8 cellular contexts compared by ENCODE assay signal in the genomic region with DNA sequence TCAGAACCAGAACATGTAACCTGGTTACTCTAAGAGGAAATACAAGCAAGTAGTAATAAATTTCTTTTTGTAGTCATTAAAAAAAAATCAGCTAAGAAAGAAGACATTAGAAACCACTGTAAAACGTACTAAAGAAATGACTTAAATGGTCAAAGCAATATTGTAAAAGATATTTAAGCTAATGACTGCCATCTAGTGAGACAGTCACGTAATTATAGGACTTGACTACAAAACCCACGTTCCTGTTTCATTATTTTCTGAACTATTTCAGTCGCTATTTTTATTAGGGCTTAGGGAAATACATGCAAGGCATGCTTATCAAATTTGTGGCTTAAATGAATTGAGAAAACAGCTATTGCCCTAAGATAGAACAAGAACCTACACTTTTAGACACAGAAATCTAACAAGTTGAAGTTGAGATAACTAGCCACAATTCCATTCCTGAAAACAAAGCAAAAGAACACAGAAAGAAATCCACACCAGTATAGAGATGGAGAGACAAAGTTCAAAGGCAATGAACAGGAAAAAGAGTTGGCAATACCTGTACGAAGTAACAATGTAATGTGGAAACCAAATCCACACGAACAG. TPM values are rescaled to one million over a fixed set of nuclear protein-coding genes. Genes with fewer than 3 reads are reported as not detected.
DNase-seq lines count a peak whose midpoint lies in the region; ATAC-seq, FAIRE-seq and TF ChIP-seq lines count a peak whose summit lies in the region.

No MANE protein-coding gene starts in this region.

- H3K9me3 Mint-ChIP-seq in MCF 10A (ENCODE audit: unreplicated experiment) = no peaks in the 10 kb centered on the region

- H3K27ac ChIP-seq in breast epithelium = no peak overlapping the region
- no peak overlapping the region for H3K27ac ChIP-seq in HL-60 (replicated peaks)
- H3K27ac ChIP-seq in RWPE2 (ENCODE audit: poor library complexity, severe bottlenecking) = no peak overlapping the region
- no peak overlapping the region for H3K27ac ChIP-seq in small intestine (ENCODE audit: low read depth in 1 of 2, low read length in 1 of 2)
- H3K27ac ChIP-seq in effector memory CD4-positive, alpha-beta T cell (ENCODE audit: insufficient read depth, low read length, poor library complexity, severe bottlenecking) = no peak overlapping the region

- H3K27me3 ChIP-seq in breast epithelium = no peaks in the 10 kb centered on the region
- no peaks in the 10 kb centered on the region for H3K27me3 ChIP-seq in HL-60 (ENCODE audit: insufficient read depth, poor library complexity, severe bottlenecking)
- no peaks in the 10 kb centered on the region for H3K27me3 ChIP-seq in RWPE2 (ENCODE audit: insufficient read depth, poor library complexity, severe bottlenecking)
- H3K27me3 ChIP-seq in small intestine (ENCODE audit: control insufficient read depth in 2 of 2, insufficient read depth in 2 of 2, low read length in 2 of 2) = no peaks in the 10 kb centered on the region
- no peaks in the 10 kb centered on the region for H3K27me3 ChIP-seq in effector memory CD4-positive, alpha-beta T cell (replicated peaks; ENCODE audit: control insufficient read depth, insufficient read depth, low read length, poor library complexity, severe bottlenecking)

- intact Hi-C loops in MCF 10A (cut with micrococcal nuclease) = loop anchor here (1.0 to 10.0 kb wide), 3 partner anchors 123 to 1002 kb away; no protein-coding TSS in a partner anchor
- intact Hi-C loops in breast epithelium (cut with DNase I; ENCODE audit: low total_unique reads) = no loop called here

- no peak for FAIRE-seq in small intestine (lab: Jason Lieb, UNC)

- H3K27ac Mint-ChIP-seq in MCF 10A (ENCODE audit: low read depth, unreplicated experiment) = no peak overlapping the region

- H3K27me3 Mint-ChIP-seq in MCF 10A (ENCODE audit: insufficient read depth, unreplicated experiment) = no peaks in the 10 kb centered on the region

- H3K4me1 ChIP-seq in breast epithelium (no peaks in the 10 kb centered on the region), RWPE2 (ENCODE audit: insufficient read depth, poor library complexity, severe bottlenecking) (peaks cover 2% of the 10 kb centered on the region), small intestine (ENCODE audit: control insufficient read depth in 2 of 2, insufficient read depth in 1 of 2, low read depth in 1 of 2, low read length in 1 of 2) (no peaks in the 10 kb centered on the region)
- no peaks in the 10 kb centered on the region for H3K4me1 ChIP-seq in effector memory CD4-positive, alpha-beta T cell (ENCODE audit: control insufficient read depth, insufficient read depth, low read length, poor library complexity, severe bottlenecking)

- BruUV-seq in MCF 10A (replicated peaks; lab: Mats Ljungman, UMichigan) = no TSS peak

- H3K9me3 ChIP-seq in breast epithelium (no peaks in the 10 kb centered on the region), RWPE2 (ENCODE audit: severe bottlenecking) (no peaks in the 10 kb centered on the region), small intestine (ENCODE audit: control insufficient read depth, low read depth) (no peaks in the 10 kb centered on the region)
- no peaks in the 10 kb centered on the region for H3K9me3 ChIP-seq in effector memory CD4-positive, alpha-beta T cell (ENCODE audit: control insufficient read depth, low read length)

- no peaks in the 10 kb centered on the region for H3K36me3 ChIP-seq in breast epithelium
- peaks cover 88% of the 10 kb centered on the region for H3K36me3 ChIP-seq in RWPE2 (ENCODE audit: low read depth)
- H3K36me3 ChIP-seq in small intestine (ENCODE audit: control insufficient read depth in 2 of 2, insufficient read depth in 2 of 2, low read length in 2 of 2) = peaks cover 7 to 10% of the 10 kb centered on the region in 2 donors
- peaks cover 35% of the 10 kb centered on the region for H3K36me3 ChIP-seq in effector memory CD4-positive, alpha-beta T cell (ENCODE audit: control insufficient read depth, insufficient read depth, low read length)

- POLR2A ChIA-PET in MCF 10A (lab: Yijun Ruan, JAX) = interaction anchor here (0.7 to 1.7 kb wide), 4 partner anchors 19 to 123 kb away, joined by 3 to 10 read pairs (median 4); no protein-coding TSS in a partner anchor

- CTCF ChIA-PET in MCF 10A (lab: Yijun Ruan, JAX) = interaction anchor here (0.6 to 10.2 kb wide), 30 partner anchors 9 to 1002 kb away, joined by 3 to 141 read pairs (median 4); partner anchors contain the start of gene ALG5

- DNase-seq in MCF 10A (ENCODE audit: unreplicated experiment) (peak; percentile 48), breast epithelium (ENCODE audit: low spot score in 2 of 2) (no peak), HL-60 (ENCODE audit: low read depth in 1 of 2, low spot score in 1 of 2) (no peak), RWPE2 (ENCODE audit: low spot score) (no peak), fibroblast of peridontal ligament (ENCODE audit: extremely low read depth) (peak; percentile 83), small intestine (peak; percentile 10)
- no peak for DNase-seq in effector memory CD4-positive, alpha-beta T cell

- WGBS in small intestine, 3 donors = 29 to 33% (median 31%) methylated on average over 6 of the region's 6 CpGs

- H3K36me3 Mint-ChIP-seq in MCF 10A (ENCODE audit: insufficient read depth, unreplicated experiment) = peaks cover 74% of the 10 kb centered on the region

- no peak overlapping the region for H3K4me3 Mint-ChIP-seq in MCF 10A (ENCODE audit: unreplicated experiment)

- ATAC-seq in RWPE2 (ENCODE audit: low read depth) (no peak), GM21528 (IDR thresholded peaks at IDR 0.05; ENCODE audit: low FRiP score, unreplicated experiment) (no peak)

- TF ChIP-seq CTCF in MCF 10A (IDR thresholded peaks at IDR 0.05; ENCODE audit: unreplicated experiment) (peak; percentile 52), breast epithelium (IDR thresholded peaks at IDR 0.05) (peak in 1 of 3 donors; percentile 32), HL-60 (IDR thresholded peaks at IDR 0.05; ENCODE audit: insufficient read depth, low read length) (peak; percentile 17), RWPE2 (IDR thresholded peaks at IDR 0.05; ENCODE audit: poor library complexity, severe bottlenecking) (peak; percentile 74)

- H3K4me1 Mint-ChIP-seq in MCF 10A (ENCODE audit: insufficient read depth, unreplicated experiment) = no peaks in the 10 kb centered on the region

- H3K4me3 ChIP-seq in breast epithelium = no peak overlapping the region
- H3K4me3 ChIP-seq in HL-60 (replicated peaks; ENCODE audit: insufficient read depth, low read length) = no peak overlapping the region
- no peak overlapping the region for H3K4me3 ChIP-seq in RWPE2 (ENCODE audit: severe bottlenecking)
- H3K4me3 ChIP-seq in small intestine (ENCODE audit: low read depth in 1 of 2, low read length in 2 of 2) = no peak overlapping the region
- H3K4me3 ChIP-seq in effector memory CD4-positive, alpha-beta T cell (ENCODE audit: insufficient read depth, low read depth, low read length, poor library complexity, severe bottlenecking) = no peak overlapping the region

- TF ChIP-seq POLR2A in breast epithelium (IDR thresholded peaks at IDR 0.05) = no peak

RNA-seq across cellular contexts. Expression of gene ALG5, which starts 17.9 kb away (rescaled TPM):
- total RNA-seq in MCF 10A (2022) (43.7 and 51.2 TPM in 2 replicates), breast epithelium (10 to 100 TPM; 32.6 to 37.0 (median 32.8) TPM)
- polyA plus RNA-seq in small intestine = 10 to 100 TPM; 20.4 to 74.0 (median 31.1) TPM

RNA-seq across cellular contexts. Expression of gene EXOSC8, which starts 19.3 kb away (rescaled TPM):
- total RNA-seq in MCF 10A (2022) (99.4 and 126 TPM in 2 replicates), breast epithelium (10 to 100 TPM; 16.3 to 38.8 (median 31.5) TPM)
- polyA plus RNA-seq in small intestine = 10 to 100 TPM; 29.2 to 54.2 (median 43.8) TPM

Comparison
In these comparisons a context has a peak if more than half of its experiments do, and no peak if none do; other contexts are left out.
1. DNase-seq: peak in MCF 10A (single experiment), fibroblast of peridontal ligament (single experiment) and small intestine (single experiment); none in breast epithelium (0 of 2), HL-60 (0 of 2), RWPE2 (single experiment) and effector memory CD4-positive, alpha-beta T cell (0 of 3).